1 cellular context compared by ENCODE assay signal in the genomic region with DNA sequence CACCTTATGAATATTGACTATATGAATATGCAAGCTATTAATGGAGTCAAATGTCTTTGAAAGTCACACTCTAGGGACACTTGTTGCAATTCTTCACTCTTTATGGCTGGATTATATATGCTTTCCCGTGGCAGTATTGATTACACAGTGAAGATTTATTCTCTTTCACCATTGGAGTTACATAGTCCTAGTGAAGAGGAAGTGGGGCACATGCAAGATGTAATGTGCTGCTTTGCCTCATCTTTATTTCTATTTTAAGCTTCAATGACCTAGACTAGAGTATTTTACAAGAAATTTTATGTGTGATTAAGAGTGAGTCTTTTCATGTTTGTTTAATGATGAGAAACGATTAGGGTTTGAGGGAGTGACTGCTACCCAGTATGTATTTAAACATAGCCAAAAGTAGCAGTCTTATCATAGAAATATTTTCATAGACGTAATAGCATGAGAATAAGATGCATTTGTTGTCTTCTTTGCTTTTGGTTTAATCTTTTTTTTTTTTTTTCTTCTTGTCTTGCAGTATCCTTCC.
TF ChIP-seq lines count a peak whose summit lies in the region.

No MANE protein-coding gene starts in this region.

TF ChIP-seq in IMR-90, 13 proteins besides CTCF, POLR2A, EP300 and RAD21 (continued from another document):
- TF ChIP-seq, protein P1, sequence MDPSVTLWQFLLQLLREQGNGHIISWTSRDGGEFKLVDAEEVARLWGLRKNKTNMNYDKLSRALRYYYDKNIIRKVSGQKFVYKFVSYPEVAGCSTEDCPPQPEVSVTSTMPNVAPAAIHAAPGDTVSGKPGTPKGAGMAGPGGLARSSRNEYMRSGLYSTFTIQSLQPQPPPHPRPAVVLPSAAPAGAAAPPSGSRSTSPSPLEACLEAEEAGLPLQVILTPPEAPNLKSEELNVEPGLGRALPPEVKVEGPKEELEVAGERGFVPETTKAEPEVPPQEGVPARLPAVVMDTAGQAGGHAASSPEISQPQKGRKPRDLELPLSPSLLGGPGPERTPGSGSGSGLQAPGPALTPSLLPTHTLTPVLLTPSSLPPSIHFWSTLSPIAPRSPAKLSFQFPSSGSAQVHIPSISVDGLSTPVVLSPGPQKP (IDR thresholded peaks at IDR 0.05; ENCODE audit: borderline replicate concordance, low read depth, low read length): no peak
- TF ChIP-seq MXI1 (IDR thresholded peaks at IDR 0.05; ENCODE audit: borderline replicate concordance, low read depth, low read length): no peak
- TF ChIP-seq FOS (IDR thresholded peaks at IDR 0.05; ENCODE audit: low read depth, low read length): no peak
